In the genomic region with DNA sequence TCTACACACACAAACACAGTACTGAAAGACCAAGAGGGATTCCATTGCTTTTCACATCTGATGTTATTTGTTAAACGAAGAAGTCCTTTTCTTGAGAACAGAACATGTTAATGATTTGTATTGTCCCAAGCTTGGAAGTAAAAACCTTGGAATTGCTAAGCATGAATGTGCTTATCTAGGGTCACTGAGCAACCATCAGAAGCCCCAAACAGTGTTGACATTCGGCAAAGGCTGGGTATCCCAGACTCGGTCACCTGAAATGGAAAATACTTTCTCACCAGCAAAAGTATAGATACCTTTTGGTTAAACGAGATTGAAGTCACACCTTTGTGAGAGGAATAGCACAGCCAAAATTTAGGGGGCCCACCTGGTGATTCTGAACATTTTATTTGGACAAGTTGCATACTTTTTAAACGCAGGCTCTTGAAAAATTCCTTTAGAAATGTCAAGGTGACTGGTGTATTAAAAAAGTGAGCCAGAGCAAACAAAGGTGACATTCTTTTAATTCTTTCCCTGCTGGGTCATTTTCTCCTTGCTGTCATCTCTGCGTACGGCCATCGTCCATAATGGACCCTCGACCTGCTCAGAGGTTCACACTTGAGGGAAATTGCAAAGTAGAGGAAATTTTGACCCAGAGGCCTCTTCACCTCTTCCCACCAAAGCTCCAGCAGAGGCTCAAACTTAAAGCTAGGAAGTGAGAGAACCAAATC, we compare ENCODE assay signal across 22 cellular contexts.
"Had no signal": no experiment of that assay in that cellular context is flagged by ENCODE, and none has a peak within 500 bp of the region (broad histone marks: within the 10 kb centered on the region; RNA-seq: fewer than 3 reads in every experiment).

No MANE protein-coding gene starts in this region.

- H3K9me3 ChIP-seq: adrenal gland had no signal

- H3K9me3 Mint-ChIP-seq: activated naive CD8-positive, alpha-beta T cell treated with anti-CD3 and anti-CD28 coated beads, Interleukin-2, amount 10 ng/mL, durations not matched to agents 7 days and 5 days had no signal

- H3K27ac Mint-ChIP-seq: activated CD4-positive, alpha-beta memory T cell treated with anti-CD3 and anti-CD28 coated beads, Interleukin-2, amount 10 ng/mL, durations not matched to agents 7 days and 5 days; activated naive CD8-positive, alpha-beta T cell treated with anti-CD3 and anti-CD28 coated beads, Interleukin-2, amount 10 ng/mL, durations not matched to agents 7 days and 5 days; T-helper 17 cell had no signal

- DNase-seq: activated CD4-positive, alpha-beta memory T cell treated with anti-CD3 and anti-CD28 coated beads, Interleukin-2, amount 10 ng/mL, durations not matched to agents 7 days and 5 days; activated CD4-positive, alpha-beta T cell treated with anti-CD3 and anti-CD28 coated beads, Interleukin-2, amount 50 U/mL, for 1 hour; activated CD4-positive, CD25-positive, alpha-beta regulatory T cell; activated CD8-positive, alpha-beta memory T cell treated with anti-CD3 and anti-CD28 coated beads, Interleukin-2, amount 50 U/mL, for 4 hours; activated naive CD4-positive, alpha-beta T cell treated with anti-CD3 and anti-CD28 coated beads, Interleukin-2, amount 50 U/mL, for 16 hours; activated naive CD8-positive, alpha-beta T cell treated with anti-CD3 and anti-CD28 coated beads, Interleukin-2, amount 10 ng/mL, durations not matched to agents 7 days and 5 days; adrenal gland; anterior cingulate cortex; caudate nucleus; Karpas-422; MM.1S; NCI-H1105; NCI-H1436; NCI-H1694 treated with DMSO at 0.1 percent for 48 hours; NCI-H2029 treated with DMSO at 0.1 percent for 48 hours; NCI-H524; SHP77 treated with DMSO at 0.1 percent for 48 hours; T-helper 17 cell; T-helper 9 cell had no signal

- H3K4me3 Mint-ChIP-seq: activated CD4-positive, alpha-beta memory T cell treated with anti-CD3 and anti-CD28 coated beads, Interleukin-2, amount 10 ng/mL, durations not matched to agents 7 days and 5 days; activated naive CD8-positive, alpha-beta T cell treated with anti-CD3 and anti-CD28 coated beads, Interleukin-2, amount 10 ng/mL, durations not matched to agents 7 days and 5 days; T-helper 17 cell had no signal

- H3K4me1 Mint-ChIP-seq: activated CD4-positive, alpha-beta memory T cell treated with anti-CD3 and anti-CD28 coated beads, Interleukin-2, amount 10 ng/mL, durations not matched to agents 7 days and 5 days; T-helper 17 cell had no signal

- H3K36me3 Mint-ChIP-seq: activated naive CD8-positive, alpha-beta T cell treated with anti-CD3 and anti-CD28 coated beads, Interleukin-2, amount 10 ng/mL, durations not matched to agents 7 days and 5 days had no signal

- H3K27ac ChIP-seq: adrenal gland, breast epithelium, VCaP had no signal

- H3K27me3 ChIP-seq: adrenal gland had no signal

- H3K4me3 ChIP-seq: adrenal gland, breast epithelium, K562 had no signal

- ATAC-seq: K562, T-helper 17 cell had no signal

- H3K4me1 ChIP-seq: adrenal gland, breast epithelium had no signal

- H3K36me3 ChIP-seq: adrenal gland, breast epithelium had no signal

- H3K27me3 Mint-ChIP-seq: activated CD4-positive, alpha-beta memory T cell treated with anti-CD3 and anti-CD28 coated beads, Interleukin-2, amount 10 ng/mL, durations not matched to agents 7 days and 5 days had no signal
